In the genomic region with DNA sequence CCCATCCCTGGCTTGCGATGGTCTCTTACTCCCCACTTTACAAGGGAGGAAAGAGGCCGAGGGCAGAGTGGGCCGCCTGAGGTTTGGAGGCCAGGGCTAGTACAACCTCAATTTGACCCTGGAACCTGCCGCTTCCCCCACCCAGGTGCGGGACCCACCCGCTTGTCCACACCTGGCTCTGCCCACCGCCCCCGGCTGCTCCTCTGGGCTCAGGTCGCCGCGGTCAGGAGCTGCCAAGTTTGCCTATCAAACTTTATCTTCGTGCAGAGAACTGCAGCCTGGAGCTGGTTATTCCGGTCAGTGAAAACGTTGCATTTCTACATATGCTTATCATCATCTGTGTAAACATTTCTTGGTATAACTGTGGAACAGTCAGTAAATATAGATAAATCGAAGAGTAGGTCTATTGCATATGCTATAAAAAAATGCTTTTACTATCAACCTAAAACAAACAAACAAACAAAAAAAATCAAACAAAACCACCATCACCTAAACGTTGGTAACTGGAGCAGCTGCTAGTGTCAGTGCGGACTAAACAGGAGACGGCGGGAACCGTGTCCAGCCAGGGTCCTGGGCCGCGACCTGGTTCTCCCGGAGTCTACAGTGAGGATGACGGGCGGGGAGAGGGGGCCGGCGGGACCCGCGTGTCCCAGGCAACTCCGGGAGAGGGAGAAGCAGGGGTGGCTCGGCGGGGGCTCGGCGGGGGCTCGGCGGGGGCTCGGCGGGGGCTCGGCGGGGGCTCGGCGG, we compare ENCODE assay signal across 8 cellular contexts. TPM values are rescaled to one million over a fixed set of nuclear protein-coding genes. Genes with fewer than 3 reads are reported as not detected.
DNase-seq lines count a peak whose midpoint lies in the region; ATAC-seq and TF ChIP-seq lines count a peak whose summit lies in the region.

No MANE protein-coding gene starts in this region.

- H3K9me3 ChIP-seq in liver (ENCODE audit: control insufficient read depth in 4 of 4, low read length in 3 of 4): no peaks in the 10 kb centered on the region
- H3K9me3 ChIP-seq in thyroid gland: no peaks in the 10 kb centered on the region

- H3K36me3 ChIP-seq in liver (ENCODE audit: control insufficient read depth in 4 of 4, insufficient read depth in 3 of 4, low read depth in 1 of 4, low read length in 3 of 4) (no peaks in the 10 kb centered on the region), thyroid gland (no peaks in the 10 kb centered on the region)

- H3K27me3 ChIP-seq in liver (ENCODE audit: control insufficient read depth in 4 of 4, insufficient read depth in 4 of 4, low read length in 3 of 4): no peaks in the 10 kb centered on the region
- H3K27me3 ChIP-seq in thyroid gland: no peaks in the 10 kb centered on the region

- no peak for TF ChIP-seq RAD21 in liver (IDR thresholded peaks at IDR 0.05)

- intact Hi-C loops in thyroid gland (cut with DNase I): loop anchor here (10.0 kb wide), 1 partner anchor 119 kb away; no protein-coding TSS in a partner anchor

- H3K4me3 ChIP-seq in choroid plexus epithelial cell (ENCODE audit: low read depth, low read length) (peak overlapping the region; percentile 85), liver (ENCODE audit: low read depth in 1 of 3, low read length in 3 of 3) (peak overlapping the region in 2 of 3 donors; percentile 74 to 91), thyroid gland (replicated peaks in 1 of 3) (peak overlapping the region in 2 of 3 donors; percentile 18 to 83)

- TF ChIP-seq CTCF in choroid plexus epithelial cell (conservative IDR thresholded peaks at IDR 0.05; ENCODE audit: low read depth, low read length) (no peak), liver (IDR thresholded peaks at IDR 0.05; ENCODE audit: low read depth, low read length, missing input control) (no peak), thyroid gland (IDR thresholded peaks at IDR 0.05) (no peak)

- no peak overlapping the region for H3K9ac ChIP-seq in liver (ENCODE audit: low read depth in 1 of 2, low read length in 2 of 2)

- ATAC-seq in GM19438 (IDR thresholded peaks at IDR 0.05; ENCODE audit: low read depth, unreplicated experiment): peak; percentile 14

- DNase-seq in NCI-H748 (lab: John Stamatoyannopoulos, UW; ENCODE audit: unreplicated experiment) (peak; percentile 62), choroid plexus epithelial cell (ENCODE audit: low read depth) (no peak), thyroid gland (peak; percentile 43 to 48), UCSD-AML1 (lab: John Stamatoyannopoulos, UW; ENCODE audit: unreplicated experiment) (no peak), D341Med (ENCODE audit: low spot score) (no peak), activated gamma-delta T cell treated with Interleukin-2 at 50 U/mL for 16 hours (no peak)

- H3K4me1 ChIP-seq in liver (ENCODE audit: control insufficient read depth in 4 of 4, insufficient read depth in 4 of 4, low read length in 3 of 4) (peaks cover 4 to 16% (median 12%) of the 10 kb centered on the region in 4 donors), thyroid gland (peaks cover 9% of the 10 kb centered on the region in 2 donors)

- no peak overlapping the region for H3K27ac ChIP-seq in liver (ENCODE audit: low read depth in 1 of 2, low read length in 2 of 2)
- H3K27ac ChIP-seq in thyroid gland: no peak overlapping the region

- no peak for TF ChIP-seq POLR2A in thyroid gland (IDR thresholded peaks at IDR 0.05)

- 13% methylated on average over 42 of the region's 42 CpGs for WGBS in liver
- WGBS in thyroid gland, 2 donors: 19 to 23% methylated on average over 24 to 30 of the region's 42 CpGs

TF ChIP-seq in liver, 16 proteins besides CTCF, POLR2A, EP300 and RAD21:
- TF ChIP-seq, protein P1, sequence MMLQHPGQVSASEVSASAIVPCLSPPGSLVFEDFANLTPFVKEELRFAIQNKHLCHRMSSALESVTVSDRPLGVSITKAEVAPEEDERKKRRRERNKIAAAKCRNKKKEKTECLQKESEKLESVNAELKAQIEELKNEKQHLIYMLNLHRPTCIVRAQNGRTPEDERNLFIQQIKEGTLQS (IDR thresholded peaks at IDR 0.05): no peak
- TF ChIP-seq FOXA1 (IDR thresholded peaks at IDR 0.05) (no peak), GABPA (IDR thresholded peaks at IDR 0.05 in 1 of 2, conservative IDR thresholded peaks at IDR 0.05 in 1 of 2) (no peak), TAF1 (conservative IDR thresholded peaks at IDR 0.05) (no peak), HNF4G (IDR thresholded peaks at IDR 0.05) (no peak), YY1 (IDR thresholded peaks at IDR 0.05) (no peak), SP1 (IDR thresholded peaks at IDR 0.05) (no peak), EGR1 (IDR thresholded peaks at IDR 0.05; ENCODE audit: low read depth in 2 of 2) (no peak), RXRA (IDR thresholded peaks at IDR 0.05) (no peak)
- TF ChIP-seq, protein P2, sequence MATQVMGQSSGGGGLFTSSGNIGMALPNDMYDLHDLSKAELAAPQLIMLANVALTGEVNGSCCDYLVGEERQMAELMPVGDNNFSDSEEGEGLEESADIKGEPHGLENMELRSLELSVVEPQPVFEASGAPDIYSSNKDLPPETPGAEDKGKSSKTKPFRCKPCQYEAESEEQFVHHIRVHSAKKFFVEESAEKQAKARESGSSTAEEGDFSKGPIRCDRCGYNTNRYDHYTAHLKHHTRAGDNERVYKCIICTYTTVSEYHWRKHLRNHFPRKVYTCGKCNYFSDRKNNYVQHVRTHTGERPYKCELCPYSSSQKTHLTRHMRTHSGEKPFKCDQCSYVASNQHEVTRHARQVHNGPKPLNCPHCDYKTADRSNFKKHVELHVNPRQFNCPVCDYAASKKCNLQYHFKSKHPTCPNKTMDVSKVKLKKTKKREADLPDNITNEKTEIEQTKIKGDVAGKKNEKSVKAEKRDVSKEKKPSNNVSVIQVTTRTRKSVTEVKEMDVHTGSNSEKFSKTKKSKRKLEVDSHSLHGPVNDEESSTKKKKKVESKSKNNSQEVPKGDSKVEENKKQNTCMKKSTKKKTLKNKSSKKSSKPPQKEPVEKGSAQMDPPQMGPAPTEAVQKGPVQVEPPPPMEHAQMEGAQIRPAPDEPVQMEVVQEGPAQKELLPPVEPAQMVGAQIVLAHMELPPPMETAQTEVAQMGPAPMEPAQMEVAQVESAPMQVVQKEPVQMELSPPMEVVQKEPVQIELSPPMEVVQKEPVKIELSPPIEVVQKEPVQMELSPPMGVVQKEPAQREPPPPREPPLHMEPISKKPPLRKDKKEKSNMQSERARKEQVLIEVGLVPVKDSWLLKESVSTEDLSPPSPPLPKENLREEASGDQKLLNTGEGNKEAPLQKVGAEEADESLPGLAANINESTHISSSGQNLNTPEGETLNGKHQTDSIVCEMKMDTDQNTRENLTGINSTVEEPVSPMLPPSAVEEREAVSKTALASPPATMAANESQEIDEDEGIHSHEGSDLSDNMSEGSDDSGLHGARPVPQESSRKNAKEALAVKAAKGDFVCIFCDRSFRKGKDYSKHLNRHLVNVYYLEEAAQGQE (IDR thresholded peaks at IDR 0.05): no peak
- TF ChIP-seq, protein P3, sequence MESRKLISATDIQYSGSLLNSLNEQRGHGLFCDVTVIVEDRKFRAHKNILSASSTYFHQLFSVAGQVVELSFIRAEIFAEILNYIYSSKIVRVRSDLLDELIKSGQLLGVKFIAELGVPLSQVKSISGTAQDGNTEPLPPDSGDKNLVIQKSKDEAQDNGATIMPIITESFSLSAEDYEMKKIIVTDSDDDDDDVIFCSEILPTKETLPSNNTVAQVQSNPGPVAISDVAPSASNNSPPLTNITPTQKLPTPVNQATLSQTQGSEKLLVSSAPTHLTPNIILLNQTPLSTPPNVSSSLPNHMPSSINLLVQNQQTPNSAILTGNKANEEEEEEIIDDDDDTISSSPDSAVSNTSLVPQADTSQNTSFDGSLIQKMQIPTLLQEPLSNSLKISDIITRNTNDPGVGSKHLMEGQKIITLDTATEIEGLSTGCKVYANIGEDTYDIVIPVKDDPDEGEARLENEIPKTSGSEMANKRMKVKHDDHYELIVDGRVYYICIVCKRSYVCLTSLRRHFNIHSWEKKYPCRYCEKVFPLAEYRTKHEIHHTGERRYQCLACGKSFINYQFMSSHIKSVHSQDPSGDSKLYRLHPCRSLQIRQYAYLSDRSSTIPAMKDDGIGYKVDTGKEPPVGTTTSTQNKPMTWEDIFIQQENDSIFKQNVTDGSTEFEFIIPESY (IDR thresholded peaks at IDR 0.05): no peak

RNA-seq across cellular contexts. Expression of a gene that starts 0.9 kb away (rescaled TPM):
- total RNA-seq in liver (1 to 10 TPM; 3.1 to 7.8 TPM), thyroid gland (10 to 100 TPM in 2 of 4 donors, 1 to 10 TPM in 2; 5.0 to 20.2 (median 10.1) TPM)
- 1 to 10 TPM; 1.6 to 2.6 TPM for polyA plus RNA-seq in liver

Comparison
In these comparisons a context has a peak if more than half of its experiments do, and no peak if none do; other contexts are left out.
1. DNase-seq: peak in NCI-H748 (single experiment) and thyroid gland (2 of 2); none in choroid plexus epithelial cell (single experiment), UCSD-AML1 (single experiment), D341Med (single experiment) and activated gamma-delta T cell treated with Interleukin-2 at 50 U/mL for 16 hours (single experiment).
2. Peak in every context shown above with its lines, with median percentiles within 50 percentile points of each other: H3K4me3 ChIP-seq.